ENCODE assay signal across 1 cellular context in the genomic region with DNA sequence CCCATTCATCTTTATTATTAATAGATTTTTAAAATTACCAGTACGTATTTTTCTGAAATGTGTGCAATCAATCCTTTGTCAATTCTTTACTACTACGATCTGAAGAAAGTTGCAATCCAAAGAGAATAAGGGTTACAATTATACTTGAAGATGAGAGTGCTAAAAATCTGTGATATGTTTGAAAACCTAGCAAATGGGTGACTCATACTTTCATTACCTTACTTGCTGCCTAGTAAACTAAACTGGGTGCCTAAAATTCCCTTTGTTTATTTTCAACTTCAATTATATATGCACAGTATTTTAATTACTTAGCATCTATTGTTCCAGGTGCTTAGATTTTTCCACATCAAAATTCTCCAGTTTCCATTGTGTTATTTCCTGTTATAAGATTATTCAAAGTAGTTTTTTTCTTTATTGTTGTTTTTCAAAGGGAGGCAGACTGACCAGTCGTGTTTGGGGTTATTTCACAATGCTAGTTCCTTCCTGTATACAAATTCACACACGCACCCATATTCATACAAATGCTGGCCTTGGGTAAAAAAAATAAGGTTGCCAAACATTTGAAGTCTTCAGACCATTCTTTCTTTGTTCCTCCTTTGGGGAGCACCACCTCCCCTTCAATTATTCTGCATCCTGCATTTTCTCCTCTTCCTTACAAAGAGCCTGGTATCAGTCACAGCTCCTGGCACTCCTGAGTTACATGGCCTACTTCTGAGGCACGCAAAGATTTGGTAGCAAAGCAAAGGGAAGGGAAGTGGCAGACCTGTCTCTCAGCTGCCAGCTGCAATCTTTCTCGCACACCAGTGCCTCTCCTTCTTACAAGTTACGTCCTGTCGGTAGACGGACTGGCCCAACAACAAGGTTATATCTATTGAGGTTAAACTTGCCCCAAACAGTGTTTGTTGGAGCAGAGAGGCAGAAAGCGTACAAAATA.
TF ChIP-seq lines count a peak whose summit lies in the region.

No MANE protein-coding gene starts in this region.

TF ChIP-seq in HepG2, 621 proteins besides CTCF, POLR2A, EP300 and RAD21:
- TF ChIP-seq SOX13 (IDR thresholded peaks at IDR 0.05) = no peak
- peak in 1 of 2 experiments; percentile 12; a peak in 1 of 4 replicates for TF ChIP-seq SOX13 (CRISPR knock-in tag; conservative IDR thresholded peaks at IDR 0.05 in 1 of 2, IDR thresholded peaks at IDR 0.05 in 1 of 2)
- TF ChIP-seq RNF2 (conservative IDR thresholded peaks at IDR 0.05; ENCODE audit: low read depth) = no peak
- TF ChIP-seq ZNF263 (CRISPR knock-in tag; IDR thresholded peaks at IDR 0.05) = peak; percentile 48; the same call in 1 of the 2 replicates
